In genomic region chr3:11689749-11690148, GRCh38 we compare ENCODE assay signal across 13 cellular contexts. TPM values are rescaled to one million over a fixed set of nuclear protein-coding genes. Genes with fewer than 3 reads are reported as not detected.
A peak's percentile ranks its signal among the peaks of the same experiment; 100 is the strongest.
DNase-seq lines count a peak whose midpoint lies in the region; ATAC-seq and TF ChIP-seq lines count a peak whose summit lies in the region.
"Had no signal": no experiment of that assay in that cellular context is flagged by ENCODE, and none has a peak within 500 bp of the region (broad histone marks: within the 10 kb centered on the region; RNA-seq: fewer than 3 reads in every experiment).

No MANE protein-coding gene starts in this region.

- TF ChIP-seq CTCF in endodermal cell (conservative IDR thresholded peaks at IDR 0.05) (no peak), mesothelial cell of epicardium (IDR thresholded peaks at IDR 0.05; ENCODE audit: unreplicated experiment) (no peak), type B pancreatic cell (conservative IDR thresholded peaks at IDR 0.05) (no peak)

- H3K9me3 Mint-ChIP-seq in endodermal cell (no peaks in the 10 kb centered on the region), mesothelial cell of epicardium (no peaks in the 10 kb centered on the region), type B pancreatic cell (no peaks in the 10 kb centered on the region)

- no peak for ATAC-seq in HG02938 (IDR thresholded peaks at IDR 0.05; ENCODE audit: unreplicated experiment)

- H3K4me1 ChIP-seq in HUES48 (ENCODE audit: control insufficient read depth, insufficient read depth, low read length) = peaks cover 27% of the 10 kb centered on the region
- H3K4me1 ChIP-seq in endodermal cell (ENCODE audit: control insufficient read depth, insufficient read depth, low read length) = peaks cover 4% of the 10 kb centered on the region
- H3K4me1 ChIP-seq: BLaER1 treated with 17β-estradiol and CSF1 and Interleukin-3, amounts not matched to agents 10 nM and 100 nM had no signal

- H3K36me3 Mint-ChIP-seq in endodermal cell (ENCODE audit: low read depth) = peaks cover 6% of the 10 kb centered on the region
- H3K36me3 Mint-ChIP-seq in mesothelial cell of epicardium = peaks cover 12% of the 10 kb centered on the region
- peaks cover 6% of the 10 kb centered on the region for H3K36me3 Mint-ChIP-seq in type B pancreatic cell

- H3K4me3 Mint-ChIP-seq in endodermal cell (no peak overlapping the region), mesothelial cell of epicardium (no peak overlapping the region), type B pancreatic cell (no peak overlapping the region)
- H3K4me3 Mint-ChIP-seq: CD4-positive, CD25-positive, alpha-beta regulatory T cell had no signal

- no peak for DNase-seq in endodermal cell
- DNase-seq in mesothelial cell of epicardium (ENCODE audit: low spot score in 2 of 2, unreplicated experiment in 2 of 2) = no peak
- DNase-seq in type B pancreatic cell (ENCODE audit: extremely low spot score, unreplicated experiment) = no peak
- DNase-seq in iPS-NIHi7 (ENCODE audit: extremely low spot score) = no peak
- no peak for DNase-seq in superior temporal gyrus (ENCODE audit: extremely low spot score)
- DNase-seq: ACHN; CD4-positive, CD25-positive, alpha-beta regulatory T cell; DMS53; GF-D8; H7 had no signal

- peak overlapping the region; percentile 16 for H3K27ac ChIP-seq in HUES48 (ENCODE audit: low read depth, low read length)
- no peak overlapping the region for H3K27ac ChIP-seq in endodermal cell (ENCODE audit: low read depth, low read length)
- H3K27ac ChIP-seq: BLaER1 treated with 17β-estradiol and CSF1 and Interleukin-3, amounts not matched to agents 10 nM and 100 nM had no signal

- H3K9me3 ChIP-seq in HUES48 (ENCODE audit: control insufficient read depth, insufficient read depth, low read length) (no peaks in the 10 kb centered on the region), endodermal cell (ENCODE audit: control insufficient read depth, low read length) (no peaks in the 10 kb centered on the region)

- WGBS in endodermal cell (ENCODE audit: insufficient coverage in 1 of 2, insufficient read length in 1 of 2), 2 experiments = 68 to 72% methylated on average over 7 to 8 of the region's 8 CpGs

- H3K9ac ChIP-seq in HUES48 (ENCODE audit: low read depth, low read length) = no peak overlapping the region
- no peak overlapping the region for H3K9ac ChIP-seq in endodermal cell (ENCODE audit: extremely low read depth, low read length, poor library complexity, severe bottlenecking)
- H3K9ac ChIP-seq: BLaER1 treated with 17β-estradiol and CSF1 and Interleukin-3, amounts not matched to agents 10 nM and 100 nM had no signal

- H3K4me3 ChIP-seq in HUES48 (ENCODE audit: low read depth, low read length) = no peak overlapping the region
- no peak overlapping the region for H3K4me3 ChIP-seq in endodermal cell (ENCODE audit: low read length)
- H3K4me3 ChIP-seq: BLaER1 treated with 17β-estradiol and CSF1 and Interleukin-3, amounts not matched to agents 10 nM and 100 nM had no signal

- H3K27me3 Mint-ChIP-seq in endodermal cell (ENCODE audit: insufficient read depth) = no peaks in the 10 kb centered on the region
- no peaks in the 10 kb centered on the region for H3K27me3 Mint-ChIP-seq in mesothelial cell of epicardium (ENCODE audit: low read depth)
- no peaks in the 10 kb centered on the region for H3K27me3 Mint-ChIP-seq in type B pancreatic cell
- H3K27me3 Mint-ChIP-seq: CD4-positive, CD25-positive, alpha-beta regulatory T cell had no signal

- H3K27ac Mint-ChIP-seq in endodermal cell (peak overlapping the region; percentile 54), mesothelial cell of epicardium (peak overlapping the region; percentile 99), type B pancreatic cell (peak overlapping the region; percentile 82)
- H3K27ac Mint-ChIP-seq: CD4-positive, CD25-positive, alpha-beta regulatory T cell had no signal

- H3K36me3 ChIP-seq in HUES48 (ENCODE audit: control insufficient read depth, insufficient read depth, low read length) (no peaks in the 10 kb centered on the region), endodermal cell (ENCODE audit: control insufficient read depth, insufficient read depth, low read length) (peaks cover 6% of the 10 kb centered on the region)
- H3K36me3 ChIP-seq: BLaER1 treated with 17β-estradiol and CSF1 and Interleukin-3, amounts not matched to agents 10 nM and 100 nM had no signal

- H3K27me3 ChIP-seq in HUES48 (ENCODE audit: control insufficient read depth, insufficient read depth, low read length) = no peaks in the 10 kb centered on the region
- H3K27me3 ChIP-seq in endodermal cell (ENCODE audit: control insufficient read depth, insufficient read depth, low read length, poor library complexity, severe bottlenecking) = no peaks in the 10 kb centered on the region
- H3K27me3 ChIP-seq: BLaER1 treated with 17β-estradiol and CSF1 and Interleukin-3, amounts not matched to agents 10 nM and 100 nM had no signal

- H3K4me1 Mint-ChIP-seq in endodermal cell (peaks cover 26% of the 10 kb centered on the region), mesothelial cell of epicardium (peaks cover 30% of the 10 kb centered on the region), type B pancreatic cell (ENCODE audit: unreplicated experiment) (peaks cover 24% of the 10 kb centered on the region)

RNA-seq across cellular contexts. Expression of gene VGLL4, which starts 46.0 kb away (rescaled TPM):
- total RNA-seq in endodermal cell (10 to 100 TPM; 47.5 to 49.7 TPM), mesothelial cell of epicardium (137 to 140 TPM (median 138 TPM) in 3 replicates), type B pancreatic cell (ENCODE audit: low replicate concordance) (78.5 and 111 TPM in 2 replicates)
- polyA plus RNA-seq in endodermal cell (2013, experiment 1 of 2) = 77.0 TPM
- polyA plus RNA-seq in endodermal cell (2013, experiment 2 of 2) = 77.0 TPM
